In genomic region chrX:104324871-104325585, GRCh38 we compare ENCODE assay signal across 1 cellular context.
TF ChIP-seq lines count a peak whose summit lies in the region.

No MANE protein-coding gene starts in this region.

TF ChIP-seq in IMR-90, 13 proteins besides CTCF, POLR2A, EP300 and RAD21:
- TF ChIP-seq SMC3 (IDR thresholded peaks at IDR 0.05; ENCODE audit: low read depth, low read length) (no peak), MXI1 (IDR thresholded peaks at IDR 0.05; ENCODE audit: borderline replicate concordance, low read depth, low read length) (no peak), NFE2L2 (IDR thresholded peaks at IDR 0.05; ENCODE audit: low read depth, low read length) (no peak), CHD1 (IDR thresholded peaks at IDR 0.05; ENCODE audit: low read depth, low read length) (no peak), RFX5 (IDR thresholded peaks at IDR 0.05; ENCODE audit: low read depth, low read length) (no peak), CEBPB (IDR thresholded peaks at IDR 0.05; ENCODE audit: low read depth, low read length) (no peak), MAZ (IDR thresholded peaks at IDR 0.05; ENCODE audit: borderline replicate concordance, low read depth, low read length) (no peak), FOS (IDR thresholded peaks at IDR 0.05; ENCODE audit: low read depth, low read length) (no peak), USF2 (IDR thresholded peaks at IDR 0.05; ENCODE audit: low read depth, low read length) (no peak), RCOR1 (IDR thresholded peaks at IDR 0.05; ENCODE audit: insufficient replicate concordance, low read length) (no peak), MAFK (IDR thresholded peaks at IDR 0.05; ENCODE audit: low read depth, low read length) (no peak), BHLHE40 (IDR thresholded peaks at IDR 0.05; ENCODE audit: low read depth, low read length) (no peak)
- TF ChIP-seq, protein P1, sequence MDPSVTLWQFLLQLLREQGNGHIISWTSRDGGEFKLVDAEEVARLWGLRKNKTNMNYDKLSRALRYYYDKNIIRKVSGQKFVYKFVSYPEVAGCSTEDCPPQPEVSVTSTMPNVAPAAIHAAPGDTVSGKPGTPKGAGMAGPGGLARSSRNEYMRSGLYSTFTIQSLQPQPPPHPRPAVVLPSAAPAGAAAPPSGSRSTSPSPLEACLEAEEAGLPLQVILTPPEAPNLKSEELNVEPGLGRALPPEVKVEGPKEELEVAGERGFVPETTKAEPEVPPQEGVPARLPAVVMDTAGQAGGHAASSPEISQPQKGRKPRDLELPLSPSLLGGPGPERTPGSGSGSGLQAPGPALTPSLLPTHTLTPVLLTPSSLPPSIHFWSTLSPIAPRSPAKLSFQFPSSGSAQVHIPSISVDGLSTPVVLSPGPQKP (IDR thresholded peaks at IDR 0.05; ENCODE audit: borderline replicate concordance, low read depth, low read length) = no peak
TF ChIP-seq in IMR-90: peak in this region for 0.
